Comparison of ENCODE assay signal across 1 cellular context in the genomic region with DNA sequence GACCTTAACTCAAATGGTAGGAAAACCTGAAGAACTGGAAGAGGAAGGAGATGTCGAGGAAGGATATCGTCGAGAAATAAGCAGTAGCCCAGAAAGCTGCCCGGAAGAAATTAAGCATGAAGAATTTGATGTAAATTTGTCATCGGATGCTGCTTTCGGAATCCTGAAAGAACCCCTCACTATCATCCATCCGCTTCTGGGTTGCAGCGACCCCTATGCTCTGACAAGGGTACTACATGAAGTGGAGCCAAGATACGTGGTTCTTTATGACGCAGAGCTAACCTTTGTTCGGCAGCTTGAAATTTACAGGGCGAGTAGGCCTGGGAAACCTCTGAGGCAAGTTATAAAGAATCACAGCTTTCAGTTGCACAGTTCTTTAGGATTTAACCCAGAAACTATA.
TF ChIP-seq lines count a peak whose summit lies in the region.

No MANE protein-coding gene starts in this region.

TF ChIP-seq in IMR-90, 13 proteins besides CTCF, POLR2A, EP300 and RAD21:
- TF ChIP-seq MAZ (IDR thresholded peaks at IDR 0.05; ENCODE audit: borderline replicate concordance, low read depth, low read length), result no peak
- no peak for TF ChIP-seq USF2 (IDR thresholded peaks at IDR 0.05; ENCODE audit: low read depth, low read length)
- no peak for TF ChIP-seq SMC3 (IDR thresholded peaks at IDR 0.05; ENCODE audit: low read depth, low read length)
- no peak for TF ChIP-seq RCOR1 (IDR thresholded peaks at IDR 0.05; ENCODE audit: insufficient replicate concordance, low read length)
- no peak for TF ChIP-seq CEBPB (IDR thresholded peaks at IDR 0.05; ENCODE audit: low read depth, low read length)
